In genomic region chr14:73741876-73742519, GRCh38 we compare ENCODE assay signal across 8 cellular contexts. TPM values are rescaled to one million over a fixed set of nuclear protein-coding genes. Genes with fewer than 3 reads are reported as not detected.
A peak's percentile ranks its signal among the peaks of the same experiment; 100 is the strongest.
DNase-seq lines count a peak whose midpoint lies in the region; ATAC-seq and TF ChIP-seq lines count a peak whose summit lies in the region.

No MANE protein-coding gene starts in this region.

- H3K27me3 ChIP-seq in gastrocnemius medialis: no peaks in the 10 kb centered on the region

- TF ChIP-seq CTCF in gastrocnemius medialis (IDR thresholded peaks at IDR 0.05 in 4 of 5, conservative IDR thresholded peaks at IDR 0.05 in 1 of 5) (no peak), GM20000 (IDR thresholded peaks at IDR 0.05; ENCODE audit: extremely low read depth, missing control alignments) (no peak)

- peaks cover 0 to 16% of the 10 kb centered on the region in 2 donors for H3K36me3 ChIP-seq in gastrocnemius medialis

- intact Hi-C loops in activated CD4-positive, alpha-beta memory T cell treated with anti-CD3 and anti-CD28 coated beads for 36 hours (cut with micrococcal nuclease): loop anchor here (1.0 to 5.0 kb wide), 4 partner anchors 13 to 85 kb away; a partner anchor contains a TSS
- intact Hi-C loops in gastrocnemius medialis (cut with DNase I; ENCODE audit: low total_unique reads): no loop called here

- peak overlapping the region in 3 of 4 donors; percentile 9 to 31 (median 9) for H3K4me3 ChIP-seq in gastrocnemius medialis

- POLR2A ChIA-PET in activated CD4-positive, alpha-beta memory T cell treated with anti-CD3 and anti-CD28 coated beads for 36 hours (lab: Charles Lee): interaction anchor here (0.8 to 5.9 kb wide), 5 partner anchors 13 to 144 kb away, joined by 3 to 56 read pairs (median 16); partner anchors contain the start of gene ZNF410

- peak overlapping the region; percentile 89 for H3K27ac Mint-ChIP-seq in activated CD4-positive, alpha-beta memory T cell treated with anti-CD3 and anti-CD28 coated beads for 36 hours

- H3K27ac ChIP-seq in gastrocnemius medialis: peak overlapping the region; percentile 71 to 85 (median 80)

- no peaks in the 10 kb centered on the region for H3K9me3 ChIP-seq in gastrocnemius medialis

- no peak for TF ChIP-seq POLR2A in gastrocnemius medialis (IDR thresholded peaks at IDR 0.05)

- peak overlapping the region; percentile 45 for H3K4me3 Mint-ChIP-seq in activated CD4-positive, alpha-beta memory T cell treated with anti-CD3 and anti-CD28 coated beads for 36 hours

- peak; percentile 35 for DNase-seq in NCI-H2227 (lab: John Stamatoyannopoulos, UW; ENCODE audit: unreplicated experiment)
- no peak for DNase-seq in NCI-H2227 treated with DMSO at 0.1 percent for 48 hours (lab: John Stamatoyannopoulos, UW)
- peak; percentile 53 for DNase-seq in activated CD4-positive, alpha-beta memory T cell treated with anti-CD3 and anti-CD28 coated beads for 36 hours
- DNase-seq in foreskin melanocyte: peak; percentile 66
- DNase-seq in gastrocnemius medialis: no peak
- no peak for DNase-seq in NCI-H524 treated with DMSO at 0.1 percent for 48 hours (lab: John Stamatoyannopoulos, UW)
- no peak for DNase-seq in NCI-H187 (lab: John Stamatoyannopoulos, UW)
- no peak for DNase-seq in GM20000 (ENCODE audit: low spot score)

- peaks cover 81 to 88% of the 10 kb centered on the region in 2 donors for H3K4me1 ChIP-seq in gastrocnemius medialis

- peaks cover 70% of the 10 kb centered on the region for H3K4me1 Mint-ChIP-seq in activated CD4-positive, alpha-beta memory T cell treated with anti-CD3 and anti-CD28 coated beads for 36 hours (ENCODE audit: low read depth)

- no peaks in the 10 kb centered on the region for H3K9me3 Mint-ChIP-seq in activated CD4-positive, alpha-beta memory T cell treated with anti-CD3 and anti-CD28 coated beads for 36 hours

- no peak for ATAC-seq in gastrocnemius medialis

- in situ Hi-C loops in gastrocnemius medialis (cut with MboI; ENCODE audit: low sequenced_read_pairs in 4 of 4): loop anchor here in 1 of 4 donors (10.0 kb wide), 1 partner anchor 53 kb away; no protein-coding TSS in a partner anchor

- CTCF ChIA-PET in activated CD4-positive, alpha-beta memory T cell treated with anti-CD3 and anti-CD28 coated beads for 36 hours (lab: Charles Lee): interaction anchor here (0.6 to 6.8 kb wide), 14 partner anchors 8 to 126 kb away, joined by 3 to 63 read pairs (median 4); a partner anchor contains a TSS

- H3K36me3 Mint-ChIP-seq in activated CD4-positive, alpha-beta memory T cell treated with anti-CD3 and anti-CD28 coated beads for 36 hours: peaks cover 12% of the 10 kb centered on the region

- no peaks in the 10 kb centered on the region for H3K27me3 Mint-ChIP-seq in activated CD4-positive, alpha-beta memory T cell treated with anti-CD3 and anti-CD28 coated beads for 36 hours

RNA-seq across cellular contexts. Expression of gene PNMA1, which starts 27.8 kb away (rescaled TPM):
- total RNA-seq in activated CD4-positive, alpha-beta memory T cell treated with anti-CD3 and anti-CD28 coated beads for 36 hours: 10 to 100 TPM; 28.2 to 28.3 TPM
- total RNA-seq in gastrocnemius medialis: 10 to 100 TPM in 1 of 4 donors, 1 to 10 TPM in 3; 7.6 to 18.5 (median 8.8) TPM

Comparison
In these comparisons a context has a peak if more than half of its experiments do, and no peak if none do; other contexts are left out.
1. DNase-seq: peak in NCI-H2227 (single experiment), activated CD4-positive, alpha-beta memory T cell treated with anti-CD3 and anti-CD28 coated beads for 36 hours (single experiment) and foreskin melanocyte (single experiment); none in NCI-H2227 treated with DMSO at 0.1 percent for 48 hours (single experiment), gastrocnemius medialis (0 of 2), NCI-H524 treated with DMSO at 0.1 percent for 48 hours (single experiment), NCI-H187 (0 of 2) and GM20000 (single experiment).